In genomic region chr17:50393700-50394099, GRCh38 we compare ENCODE assay signal across 15 cellular contexts.
"Had no signal": no experiment of that assay in that cellular context is flagged by ENCODE, and none has a peak within 500 bp of the region (broad histone marks: within the 10 kb centered on the region; RNA-seq: fewer than 3 reads in every experiment).

No MANE protein-coding gene starts in this region.

- H3K9me3 ChIP-seq: neutrophil, right atrium auricular region had no signal

- H3K27me3 Mint-ChIP-seq: activated CD8-positive, alpha-beta T cell treated with anti-CD3 and anti-CD28 coated beads for 36 hours; activated naive CD4-positive, alpha-beta T cell treated with anti-CD3 and anti-CD28 coated beads, Interleukin-2, amount 10 ng/mL, durations not matched to agents 7 days and 5 days had no signal

- DNase-seq: activated CD4-positive, CD25-positive, alpha-beta regulatory T cell treated with anti-CD3 and anti-CD28 coated beads, Interleukin-2, amount 50 U/mL, for 72 hours; activated CD8-positive, alpha-beta memory T cell treated with anti-CD3 and anti-CD28 coated beads, Interleukin-2, amount 50 U/mL, for 4 hours; activated CD8-positive, alpha-beta T cell treated with anti-CD3 and anti-CD28 coated beads for 36 hours; activated naive CD4-positive, alpha-beta T cell treated with anti-CD3 and anti-CD28 coated beads, Interleukin-2, amount 10 ng/mL, durations not matched to agents 7 days and 5 days; amniotic stem cell; brain microvascular endothelial cell; hypothalamus; kidney glomerular epithelial cell; posterior cingulate gyrus; trophoblast cell had no signal

- H3K27me3 ChIP-seq: brain microvascular endothelial cell, neutrophil, right atrium auricular region had no signal

- ATAC-seq: activated CD8-positive, alpha-beta T cell treated with anti-CD3 and anti-CD28 coated beads for 36 hours; esophagus mucosa had no signal

- H3K4me3 Mint-ChIP-seq: activated CD8-positive, alpha-beta T cell treated with anti-CD3 and anti-CD28 coated beads for 36 hours; activated naive CD4-positive, alpha-beta T cell treated with anti-CD3 and anti-CD28 coated beads, Interleukin-2, amount 10 ng/mL, durations not matched to agents 7 days and 5 days; activated T-helper 1 cell treated with anti-CD3 and anti-CD28 coated beads, Interleukin-12 subunit alpha, Interleukin-12 subunit beta, Interleukin-2, Interleukin-4 antibody, amounts not matched to agents 30 ng/mL and 10 ng/mL and 1 ng/mL, durations not matched to agents 14 hours and 24 hours and 36 hours had no signal

- H3K27ac ChIP-seq: brain microvascular endothelial cell, neutrophil, right atrium auricular region had no signal

- H3K27ac Mint-ChIP-seq: activated CD8-positive, alpha-beta T cell treated with anti-CD3 and anti-CD28 coated beads for 36 hours; activated naive CD4-positive, alpha-beta T cell treated with anti-CD3 and anti-CD28 coated beads, Interleukin-2, amount 10 ng/mL, durations not matched to agents 7 days and 5 days; activated T-helper 1 cell treated with anti-CD3 and anti-CD28 coated beads, Interleukin-12 subunit alpha, Interleukin-12 subunit beta, Interleukin-2, Interleukin-4 antibody, amounts not matched to agents 30 ng/mL and 10 ng/mL and 1 ng/mL, durations not matched to agents 14 hours and 24 hours and 36 hours had no signal

- H3K4me2 ChIP-seq: smooth muscle cell had no signal

- H3K9me3 Mint-ChIP-seq: activated CD8-positive, alpha-beta T cell treated with anti-CD3 and anti-CD28 coated beads for 36 hours; activated naive CD4-positive, alpha-beta T cell treated with anti-CD3 and anti-CD28 coated beads, Interleukin-2, amount 10 ng/mL, durations not matched to agents 7 days and 5 days; activated T-helper 1 cell treated with anti-CD3 and anti-CD28 coated beads, Interleukin-12 subunit alpha, Interleukin-12 subunit beta, Interleukin-2, Interleukin-4 antibody, amounts not matched to agents 30 ng/mL and 10 ng/mL and 1 ng/mL, durations not matched to agents 14 hours and 24 hours and 36 hours had no signal

- H3K4me3 ChIP-seq: right atrium auricular region, smooth muscle cell had no signal
